ENCODE assay signal across 14 cellular contexts in genomic region chr3:172514678-172515077, GRCh38. TPM values are rescaled to one million over a fixed set of nuclear protein-coding genes. Genes with fewer than 3 reads are reported as not detected.
DNase-seq lines count a peak whose midpoint lies in the region; ATAC-seq and TF ChIP-seq lines count a peak whose summit lies in the region.
"Had no signal": no experiment of that assay in that cellular context is flagged by ENCODE, and none has a peak within 500 bp of the region (broad histone marks: within the 10 kb centered on the region; RNA-seq: fewer than 3 reads in every experiment).

No MANE protein-coding gene starts in this region.

- ATAC-seq in activated T-helper 17 cell treated with anti-CD3 and anti-CD28 coated beads, Interleukin-2, amount 50 U/mL, for 72 hours (replicated peaks), result no peak
- ATAC-seq in naive B cell (ENCODE audit: low read depth in 2 of 2) (no peak), upper lobe of right lung (no peak), GM19395 (IDR thresholded peaks at IDR 0.05; ENCODE audit: unreplicated experiment) (no peak), HG03095 (IDR thresholded peaks at IDR 0.05; ENCODE audit: unreplicated experiment) (no peak)

- H3K36me3 ChIP-seq in left ventricle myocardium inferior (peaks cover 28% of the 10 kb centered on the region), right atrium auricular region (no peaks in the 10 kb centered on the region), upper lobe of right lung (peaks cover 55% of the 10 kb centered on the region), SK-N-SH (replicated peaks in 1 of 2; ENCODE audit: control insufficient read depth in 1 of 2, insufficient read depth in 2 of 2, low read length in 1 of 2) (no peaks in the 10 kb centered on the region)

- TF ChIP-seq CTCF in left ventricle myocardium inferior (IDR thresholded peaks at IDR 0.05; ENCODE audit: borderline replicate concordance) (no peak), right atrium auricular region (IDR thresholded peaks at IDR 0.05) (no peak), upper lobe of right lung (IDR thresholded peaks at IDR 0.05) (no peak), SK-N-SH (IDR thresholded peaks at IDR 0.05) (no peak)

- TF ChIP-seq RAD21 in SK-N-SH (IDR thresholded peaks at IDR 0.05; ENCODE audit: low read length), result no peak

- 90% methylated on average over 4 of the region's 4 CpGs for WGBS in SK-N-SH (ENCODE audit: low lambda C conversion rate)

- POLR2A ChIA-PET in SK-N-SH (lab: Yijun Ruan, JAX), result no interaction called here

- H3K27me3 ChIP-seq in left ventricle myocardium inferior (ENCODE audit: low read depth), result no peaks in the 10 kb centered on the region
- no peaks in the 10 kb centered on the region for H3K27me3 ChIP-seq in right atrium auricular region
- H3K27me3 ChIP-seq in upper lobe of right lung, result no peaks in the 10 kb centered on the region
- no peaks in the 10 kb centered on the region for H3K27me3 ChIP-seq in SK-N-SH (ENCODE audit: insufficient read depth)
- H3K27me3 ChIP-seq: testis had no signal

- H3F3A ChIP-seq in SK-N-SH (replicated peaks; ENCODE audit: insufficient read depth), result no peaks in the 10 kb centered on the region

- H3K4me3 ChIP-seq in left ventricle myocardium inferior, result no peak overlapping the region
- H3K4me3 ChIP-seq in right atrium auricular region, result no peak overlapping the region
- H3K4me3 ChIP-seq in upper lobe of right lung, result no peak overlapping the region
- no peak overlapping the region for H3K4me3 ChIP-seq in SK-N-SH (ENCODE audit: low read depth in 2 of 2, low read length in 1 of 2)
- H3K4me3 ChIP-seq: testis had no signal

- peaks cover 84% of the 10 kb centered on the region for H3K36me3 Mint-ChIP-seq in activated T-helper 17 cell treated with anti-CD3 and anti-CD28 coated beads, Interleukin-2, amount 50 U/mL, for 72 hours (ENCODE audit: low read depth)
- peaks cover 42 to 44% of the 10 kb centered on the region in 2 donors for H3K36me3 Mint-ChIP-seq in naive B cell
- H3K36me3 Mint-ChIP-seq: mesothelial cell of epicardium had no signal

- no peak for TF ChIP-seq EP300 in SK-N-SH (IDR thresholded peaks at IDR 0.05; ENCODE audit: borderline replicate concordance in 1 of 2, low read depth in 1 of 2, low read length in 1 of 2)

- H3K4me3 Mint-ChIP-seq in activated T-helper 17 cell treated with anti-CD3 and anti-CD28 coated beads, Interleukin-2, amount 50 U/mL, for 72 hours, result peak overlapping the region; percentile 91
- peak overlapping the region in 3 of 8 donors; percentile 12 to 26 (median 19) for H3K4me3 Mint-ChIP-seq in naive B cell
- H3K4me3 Mint-ChIP-seq: mesothelial cell of epicardium had no signal

- no peaks in the 10 kb centered on the region for H4K20me1 ChIP-seq in SK-N-SH (ENCODE audit: insufficient read depth)

- H3K4me1 ChIP-seq in left ventricle myocardium inferior (peaks cover 79% of the 10 kb centered on the region), right atrium auricular region (peaks cover 0 to 39% of the 10 kb centered on the region in 2 donors), upper lobe of right lung (peaks cover 71% of the 10 kb centered on the region), SK-N-SH (ENCODE audit: control insufficient read depth in 1 of 2, insufficient read depth in 2 of 2, low read depth in 1 of 2, low read length in 1 of 2) (no peaks in the 10 kb centered on the region; a peak in 2 of 4 replicates)

- H2AFZ ChIP-seq in SK-N-SH (ENCODE audit: low read depth), result no peak overlapping the region

- DNase-seq in left ventricle myocardium inferior (no peak), right atrium auricular region (ENCODE audit: low spot score) (no peak), naive B cell (no peak), upper lobe of right lung (no peak), SK-N-SH (no peak)
- DNase-seq: NCI-H2171, Right ventricle myocardium superior, testis had no signal

- H3K27me3 Mint-ChIP-seq in activated T-helper 17 cell treated with anti-CD3 and anti-CD28 coated beads, Interleukin-2, amount 50 U/mL, for 72 hours, result no peaks in the 10 kb centered on the region
- no peaks in the 10 kb centered on the region for H3K27me3 Mint-ChIP-seq in naive B cell

- no peaks in the 10 kb centered on the region for H3K9me3 Mint-ChIP-seq in activated T-helper 17 cell treated with anti-CD3 and anti-CD28 coated beads, Interleukin-2, amount 50 U/mL, for 72 hours
- H3K9me3 Mint-ChIP-seq in naive B cell, result peaks cover 0 to 3% (median 0%) of the 10 kb centered on the region in 7 donors

- intact Hi-C loops in left ventricle myocardium inferior (cut with micrococcal nuclease), result loop anchor here (5.0 kb wide), 1 partner anchor 78 kb away; no protein-coding TSS in a partner anchor
- intact Hi-C loops in upper lobe of right lung (cut with DNase I), result loop anchor here (10.0 kb wide), 1 partner anchor 80 kb away; no protein-coding TSS in a partner anchor

- H3K27ac ChIP-seq in left ventricle myocardium inferior (replicated peaks) (peak overlapping the region; percentile 86), right atrium auricular region (no peak overlapping the region), upper lobe of right lung (peak overlapping the region; percentile 93), SK-N-SH (ENCODE audit: low read depth in 2 of 2, low read length in 1 of 2) (no peak overlapping the region)

- no peak overlapping the region for H3K9ac ChIP-seq in SK-N-SH

- no peaks in the 10 kb centered on the region for H3K9me2 ChIP-seq in SK-N-SH

- no peak overlapping the region for H3K4me2 ChIP-seq in SK-N-SH

- no peaks in the 10 kb centered on the region for H3K79me2 ChIP-seq in SK-N-SH (ENCODE audit: insufficient read depth)

- peaks cover 73% of the 10 kb centered on the region for H3K4me1 Mint-ChIP-seq in activated T-helper 17 cell treated with anti-CD3 and anti-CD28 coated beads, Interleukin-2, amount 50 U/mL, for 72 hours
- H3K4me1 Mint-ChIP-seq in naive B cell, result peaks cover 62 to 78% (median 76%) of the 10 kb centered on the region in 3 donors
- H3K4me1 Mint-ChIP-seq: mesothelial cell of epicardium had no signal

- CTCF ChIA-PET in SK-N-SH (lab: Yijun Ruan, JAX), result no interaction called here

- H3K9me3 ChIP-seq in left ventricle myocardium inferior (replicated peaks), result no peaks in the 10 kb centered on the region
- H3K9me3 ChIP-seq in right atrium auricular region, result no peaks in the 10 kb centered on the region
- no peaks in the 10 kb centered on the region for H3K9me3 ChIP-seq in upper lobe of right lung
- no peaks in the 10 kb centered on the region for H3K9me3 ChIP-seq in SK-N-SH
- H3K9me3 ChIP-seq: testis had no signal

- peak overlapping the region; percentile 82 for H3K27ac Mint-ChIP-seq in activated T-helper 17 cell treated with anti-CD3 and anti-CD28 coated beads, Interleukin-2, amount 50 U/mL, for 72 hours
- peak overlapping the region in 4 of 6 donors; percentile 54 to 89 (median 81) for H3K27ac Mint-ChIP-seq in naive B cell
- H3K27ac Mint-ChIP-seq: mesothelial cell of epicardium had no signal

TF ChIP-seq in SK-N-SH, 30 proteins besides CTCF, POLR2A, EP300 and RAD21 (continues in another document):
- no peak for TF ChIP-seq RCOR1 (IDR thresholded peaks at IDR 0.05; ENCODE audit: low read length)
- no peak for TF ChIP-seq RFX5 (IDR thresholded peaks at IDR 0.05; ENCODE audit: low read length)
- no peak for TF ChIP-seq FOSL2 (IDR thresholded peaks at IDR 0.05; ENCODE audit: borderline replicate concordance, low read depth)
- TF ChIP-seq GATA2 (CRISPR knock-in tag; IDR thresholded peaks at IDR 0.05), result no peak
- TF ChIP-seq EZH2phosphoT487 (IDR thresholded peaks at IDR 0.05; ENCODE audit: borderline replicate concordance, low read depth), result no peak
- TF ChIP-seq ELF1 (IDR thresholded peaks at IDR 0.05), result no peak
- TF ChIP-seq POLR2AphosphoS5 (IDR thresholded peaks at IDR 0.05; ENCODE audit: low read depth, low read length), result no peak
- no peak for TF ChIP-seq TCF12 (IDR thresholded peaks at IDR 0.05)
- no peak for TF ChIP-seq MXI1 (IDR thresholded peaks at IDR 0.05; ENCODE audit: low read depth, low read length)
- TF ChIP-seq USF2 (IDR thresholded peaks at IDR 0.05; ENCODE audit: borderline replicate concordance, low read depth, low read length), result no peak
- TF ChIP-seq SMC3 (IDR thresholded peaks at IDR 0.05; ENCODE audit: low read depth, low read length), result no peak
- no peak for TF ChIP-seq GABPA (IDR thresholded peaks at IDR 0.05; ENCODE audit: low read depth)
- TF ChIP-seq, protein P1, sequence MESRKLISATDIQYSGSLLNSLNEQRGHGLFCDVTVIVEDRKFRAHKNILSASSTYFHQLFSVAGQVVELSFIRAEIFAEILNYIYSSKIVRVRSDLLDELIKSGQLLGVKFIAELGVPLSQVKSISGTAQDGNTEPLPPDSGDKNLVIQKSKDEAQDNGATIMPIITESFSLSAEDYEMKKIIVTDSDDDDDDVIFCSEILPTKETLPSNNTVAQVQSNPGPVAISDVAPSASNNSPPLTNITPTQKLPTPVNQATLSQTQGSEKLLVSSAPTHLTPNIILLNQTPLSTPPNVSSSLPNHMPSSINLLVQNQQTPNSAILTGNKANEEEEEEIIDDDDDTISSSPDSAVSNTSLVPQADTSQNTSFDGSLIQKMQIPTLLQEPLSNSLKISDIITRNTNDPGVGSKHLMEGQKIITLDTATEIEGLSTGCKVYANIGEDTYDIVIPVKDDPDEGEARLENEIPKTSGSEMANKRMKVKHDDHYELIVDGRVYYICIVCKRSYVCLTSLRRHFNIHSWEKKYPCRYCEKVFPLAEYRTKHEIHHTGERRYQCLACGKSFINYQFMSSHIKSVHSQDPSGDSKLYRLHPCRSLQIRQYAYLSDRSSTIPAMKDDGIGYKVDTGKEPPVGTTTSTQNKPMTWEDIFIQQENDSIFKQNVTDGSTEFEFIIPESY (IDR thresholded peaks at IDR 0.05; ENCODE audit: borderline replicate concordance, low read depth), result no peak

RNA-seq across cellular contexts. Expression of gene TNFSF10, which starts 8.6 kb away (rescaled TPM):
- total RNA-seq in left ventricle myocardium inferior, result 12.6 TPM
- total RNA-seq in right atrium auricular region, result 10 to 100 TPM; 12.6 to 15.6 TPM
- 10 to 100 TPM; 33.6 to 36.1 TPM for total RNA-seq in activated T-helper 17 cell treated with anti-CD3 and anti-CD28 coated beads, Interleukin-2, amount 50 U/mL, for 72 hours
- polyA plus RNA-seq in naive B cell (ENCODE audit: low read depth in 6 of 6), result 10 to 100 TPM; 26.6 to 67.1 (median 39.4) TPM
- 140 TPM for total RNA-seq in upper lobe of right lung
- 0.03 and 0.10 TPM in 2 replicates for polyA plus RNA-seq in SK-N-SH (2012; rRNA removed)
- 0.07 and 0.12 TPM in 2 replicates for polyA plus RNA-seq in SK-N-SH (2012; cell fraction: cytosol; rRNA removed)
- 0.12 TPM in 1 of 2 replicates, not detected in the other for polyA plus RNA-seq in SK-N-SH (2012; cell fraction: nucleus; rRNA removed)
- total RNA-seq: osteocyte had no signal
- polyA plus RNA-seq: BJ had no signal

Comparison
In these comparisons a context has a peak if more than half of its experiments do, and no peak if none do; other contexts are left out.
1. H3K27ac ChIP-seq: peak in left ventricle myocardium inferior (single experiment) and upper lobe of right lung (single experiment); none in right atrium auricular region (0 of 2) and SK-N-SH (0 of 2).